ENCODE assay signal across 20 cellular contexts in the genomic region with DNA sequence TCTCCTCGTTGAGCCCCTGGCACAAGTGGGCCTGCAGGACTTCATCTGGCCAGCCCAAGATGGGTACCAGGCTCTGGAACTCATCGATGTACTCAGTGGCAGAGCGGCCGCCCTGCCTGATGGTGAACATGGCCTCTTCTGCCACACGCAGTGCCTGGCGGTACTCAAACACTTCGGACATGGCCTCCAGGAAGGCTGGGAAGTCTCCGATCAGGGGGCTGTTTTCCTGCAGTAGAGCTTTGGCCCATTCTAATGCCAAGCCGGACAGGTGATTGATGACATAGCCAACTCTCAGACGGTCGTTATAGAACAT. TPM values are rescaled to one million over a fixed set of nuclear protein-coding genes. Genes with fewer than 3 reads are reported as not detected.
DNase-seq lines count a peak whose midpoint lies in the region; ATAC-seq, FAIRE-seq and TF ChIP-seq lines count a peak whose summit lies in the region.
"Had no signal": no experiment of that assay in that cellular context is flagged by ENCODE, and none has a peak within 500 bp of the region (broad histone marks: within the 10 kb centered on the region; RNA-seq: fewer than 3 reads in every experiment).

No MANE protein-coding gene starts in this region.

- H3K27ac ChIP-seq in right cardiac atrium (ENCODE audit: low read length) (no peak overlapping the region), neural progenitor cell (no peak overlapping the region), spleen (no peak overlapping the region)
- H3K27ac ChIP-seq: 22Rv1, A549, C4-2B had no signal

- intact Hi-C loops in right cardiac atrium (cut with DNase I) = no loop called here
- intact Hi-C loops in cardiac septum (cut with DNase I) = no loop called here
- intact Hi-C loops in spleen (cut with DNase I; ENCODE audit: low total_unique reads) = no loop called here

- no peak overlapping the region for H3K9ac ChIP-seq in neural progenitor cell

- TF ChIP-seq POLR2A in spleen (IDR thresholded peaks at IDR 0.05) (no peak), GM12891 (IDR thresholded peaks at IDR 0.05; ENCODE audit: low read depth, low read length) (no peak)

- no peaks in the 10 kb centered on the region for H3F3A ChIP-seq in neural progenitor cell (ENCODE audit: low read depth)

- TF ChIP-seq CTCF in neural progenitor cell (IDR thresholded peaks at IDR 0.05) (no peak), spleen (IDR thresholded peaks at IDR 0.05 in 8 of 11, conservative IDR thresholded peaks at IDR 0.05 in 3 of 11) (no peak)

- H3K27me3 ChIP-seq in right cardiac atrium (ENCODE audit: control insufficient read depth, insufficient read depth) (no peaks in the 10 kb centered on the region), neural progenitor cell (no peaks in the 10 kb centered on the region), spleen (replicated peaks in 1 of 7) (peaks cover 0 to 7% (median 0%) of the 10 kb centered on the region in 7 donors)

- H3K79me2 ChIP-seq in neural progenitor cell (ENCODE audit: low read depth) = no peaks in the 10 kb centered on the region

- DNase-seq in activated effector memory CD4-positive, alpha-beta T cell treated with anti-CD3 and anti-CD28 coated beads, Interleukin-2, amount 50 U/mL, for 16 hours = peak; percentile 21
- DNase-seq in activated effector memory CD4-positive, alpha-beta T cell treated with Interleukin-2 at 50 U/mL for 16 hours = no peak
- peak in 2 of 3 donors; percentile 4 to 27 for DNase-seq in right cardiac atrium
- DNase-seq in cardiac septum (ENCODE audit: low spot score) = no peak
- no peak for DNase-seq in neural progenitor cell (ENCODE audit: low spot score)
- DNase-seq in spleen = peak; percentile 59
- DNase-seq in GM12891 (ENCODE audit: insufficient read length, low spot score) = no peak
- DNase-seq: AML-193; Calu3; CD4-positive, alpha-beta memory T cell; DMS79 treated with DMSO at 0.1 percent for 48 hours; GF-D8; H9 had no signal

- ATAC-seq in right cardiac atrium (no peak), HG02678 (IDR thresholded peaks at IDR 0.05; ENCODE audit: unreplicated experiment) (no peak)
- ATAC-seq: A549 had no signal

- no peak overlapping the region for H3K27ac Mint-ChIP-seq in neural progenitor cell
- H3K27ac Mint-ChIP-seq: CD4-positive, alpha-beta memory T cell; H9 had no signal

- no peak overlapping the region for H3K4me2 ChIP-seq in neural progenitor cell
- H3K4me2 ChIP-seq: A549 had no signal

- no peaks in the 10 kb centered on the region for H4K20me1 ChIP-seq in neural progenitor cell (ENCODE audit: low read depth)

- H3K36me3 Mint-ChIP-seq in neural progenitor cell = no peaks in the 10 kb centered on the region
- H3K36me3 Mint-ChIP-seq: CD4-positive, alpha-beta memory T cell had no signal

- no peaks in the 10 kb centered on the region for H3K27me3 Mint-ChIP-seq in neural progenitor cell (ENCODE audit: insufficient read depth, low read depth)

- H3K36me3 ChIP-seq in neural progenitor cell (no peaks in the 10 kb centered on the region), spleen (peaks cover 0 to 17% (median 0%) of the 10 kb centered on the region in 6 donors)

- H3K4me3 ChIP-seq in right cardiac atrium (ENCODE audit: low read length) (no peak overlapping the region), neural progenitor cell (no peak overlapping the region), spleen (no peak overlapping the region)
- H3K4me3 ChIP-seq: A549 had no signal

- WGBS in right cardiac atrium = 94% methylated on average over 11 of the region's 11 CpGs
- 91 to 96% (median 93%) methylated on average over 6 to 11 of the region's 11 CpGs for WGBS in spleen, 5 donors

- H2AFZ ChIP-seq in neural progenitor cell (replicated peaks) = no peak overlapping the region

- H3K4me1 Mint-ChIP-seq in neural progenitor cell = peaks cover 6% of the 10 kb centered on the region
- H3K4me1 Mint-ChIP-seq: CD4-positive, alpha-beta memory T cell had no signal

- H3K9me3 ChIP-seq in right cardiac atrium (ENCODE audit: control insufficient read depth, low read length) (no peaks in the 10 kb centered on the region), neural progenitor cell (ENCODE audit: low read depth) (no peaks in the 10 kb centered on the region), spleen (peaks cover 0 to 23% (median 0%) of the 10 kb centered on the region in 8 donors)
- H3K9me3 ChIP-seq: A549 had no signal

- H3K9me3 Mint-ChIP-seq in neural progenitor cell = peaks cover 36% of the 10 kb centered on the region

- H3K4me3 Mint-ChIP-seq in neural progenitor cell = peak overlapping the region; percentile 35
- H3K4me3 Mint-ChIP-seq: CD4-positive, alpha-beta memory T cell; H9 had no signal

- H3K4me1 ChIP-seq in right cardiac atrium (ENCODE audit: control insufficient read depth, insufficient read depth, low read length) = no peaks in the 10 kb centered on the region
- H3K4me1 ChIP-seq in neural progenitor cell = peaks cover 21% of the 10 kb centered on the region
- H3K4me1 ChIP-seq in spleen = no peaks in the 10 kb centered on the region
- H3K4me1 ChIP-seq: A549 had no signal

- FAIRE-seq in GM12891 (lab: Jason Lieb, UNC) = no peak
- FAIRE-seq: A549, GM19239, H1 had no signal

TF ChIP-seq in GM12891, 5 proteins besides CTCF, POLR2A, EP300 and RAD21:
- TF ChIP-seq PAX5 (IDR thresholded peaks at IDR 0.05; ENCODE audit: insufficient read depth, low read length, severe bottlenecking) = no peak
- no peak for TF ChIP-seq TAF1 (IDR thresholded peaks at IDR 0.05; ENCODE audit: low read depth, low read length)

RNA-seq across cellular contexts. Expression of a gene that starts 19.8 kb away (rescaled TPM):
- total RNA-seq in right cardiac atrium (not detected), cardiac septum (not detected), neural progenitor cell (ENCODE audit: low replicate concordance) (0.15 and 0.65 TPM in 2 replicates), spleen (not detected)
- polyA plus RNA-seq in right cardiac atrium (0.05 TPM), spleen (under 1 TPM in 1 of 3 donors, not detected in 2; under 0.01 TPM)
- 0.03 TPM for polyA plus RNA-seq in GM12891 (2012; ENCODE audit: low read depth, missing spikeins)
- total RNA-seq: CD4-positive, alpha-beta memory T cell; H1; H9 had no signal
- polyA plus RNA-seq: BJ; CD4-positive, alpha-beta memory T cell; H1 had no signal

RNA-seq across cellular contexts. Expression of a gene that starts 57.8 kb away (rescaled TPM):
- total RNA-seq in right cardiac atrium (10 to 100 TPM; 10.4 to 35.3 (median 18.3) TPM), cardiac septum (25.4 TPM), neural progenitor cell (ENCODE audit: low replicate concordance) (7.3 and 10.6 TPM in 2 replicates), spleen (100 to 1,000 TPM in 5 of 7 donors, 10 to 100 TPM in 2; 86.5 to 282 (median 174) TPM)
- polyA plus RNA-seq in right cardiac atrium (32.9 TPM), spleen (100 to 1,000 TPM in 2 of 3 donors, 10 to 100 TPM in 1; 86.6 to 763 (median 435) TPM)
- 0.06 TPM for polyA plus RNA-seq in GM12891 (2012; ENCODE audit: low read depth, missing spikeins)
- total RNA-seq: Calu3; CD4-positive, alpha-beta memory T cell had no signal
- polyA plus RNA-seq: CD4-positive, alpha-beta memory T cell had no signal

Comparison
In these comparisons a context has a peak if more than half of its experiments do, and no peak if none do; other contexts are left out.
1. DNase-seq: peak in activated effector memory CD4-positive, alpha-beta T cell treated with anti-CD3 and anti-CD28 coated beads, Interleukin-2, amount 50 U/mL, for 16 hours (single experiment), right cardiac atrium (2 of 3) and spleen (single experiment); none in activated effector memory CD4-positive, alpha-beta T cell treated with Interleukin-2 at 50 U/mL for 16 hours (single experiment), cardiac septum (single experiment), neural progenitor cell (single experiment) and GM12891 (single experiment).